8 cellular contexts compared by ENCODE assay signal in genomic region chr1:94246692-94247145, GRCh38. TPM values are rescaled to one million over a fixed set of nuclear protein-coding genes. Genes with fewer than 3 reads are reported as not detected.
A peak's percentile ranks its signal among the peaks of the same experiment; 100 is the strongest.
DNase-seq lines count a peak whose midpoint lies in the region; TF ChIP-seq lines count a peak whose summit lies in the region.

No MANE protein-coding gene starts in this region.

- H3K9me3 ChIP-seq in AG04450 (ENCODE audit: control insufficient read depth, insufficient read depth, low read length) = no peaks in the 10 kb centered on the region
- H3K9me3 ChIP-seq in muscle layer of colon (ENCODE audit: low read length) = peaks cover 3% of the 10 kb centered on the region

- DNase-seq in AG04450 (ENCODE audit: low read depth, low spot score) (no peak), HuH-7 (ENCODE audit: low spot score) (peak; percentile 50), dorsolateral prefrontal cortex (peak in 1 of 10 donors; percentile 17), NCI-H1048 (lab: John Stamatoyannopoulos, UW) (no peak), OCI-M2 (lab: John Stamatoyannopoulos, UW; ENCODE audit: unreplicated experiment) (no peak), GDM1 (lab: John Stamatoyannopoulos, UW) (no peak), nucleus accumbens (lab: John Stamatoyannopoulos, UW) (no peak)

- H3K27ac ChIP-seq in AG04450 (ENCODE audit: low read depth, low read length) (no peak overlapping the region), dorsolateral prefrontal cortex (peak overlapping the region in 45 of 59 donors; percentile 23 to 88 (median 65)), muscle layer of colon (ENCODE audit: low read depth, low read length) (no peak overlapping the region)

- H3K4me3 ChIP-seq in AG04450 (ENCODE audit: low read depth, low read length) = peak overlapping the region; percentile 72
- peak overlapping the region; percentile 23 to 76 (median 56) for H3K4me3 ChIP-seq in dorsolateral prefrontal cortex
- peak overlapping the region; percentile 54 to 68 for H3K4me3 ChIP-seq in muscle layer of colon (ENCODE audit: low read depth in 1 of 2, low read length in 2 of 2)

- H3K9ac ChIP-seq in muscle layer of colon (ENCODE audit: low read length) = no peak overlapping the region

- TF ChIP-seq CTCF in AG04450 (IDR thresholded peaks at IDR 0.05; ENCODE audit: low read depth, low read length) = no peak
- TF ChIP-seq CTCF in dorsolateral prefrontal cortex (IDR thresholded peaks at IDR 0.05 in 54 of 56, conservative IDR thresholded peaks at IDR 0.05 in 2 of 56; ENCODE audit: low read depth in 1 of 56, partially characterized antibody in 56 of 56) = no peak

- H3K36me3 ChIP-seq in muscle layer of colon (ENCODE audit: insufficient read depth, low read length) = no peaks in the 10 kb centered on the region

- intact Hi-C loops in dorsolateral prefrontal cortex (cut with DNase I) = no loop called here

- POLR2A ChIA-PET in AG04450 (lab: Yijun Ruan, JAX) = interaction anchor here (0.7 kb wide), 1 partner anchor 1167 kb away, joined by 3 read pairs; the partner anchor contains the start of gene MTF2

- CTCF ChIA-PET in AG04450 (lab: Charles Lee) = interaction anchor here (0.8 kb wide), 1 partner anchor 221 kb away, joined by 3 read pairs; no protein-coding TSS in a partner anchor

- H3K4me1 ChIP-seq in muscle layer of colon (ENCODE audit: insufficient read depth, low read length) = no peaks in the 10 kb centered on the region

- H3K27me3 ChIP-seq in AG04450 (ENCODE audit: control insufficient read depth, insufficient read depth, low read length) (no peaks in the 10 kb centered on the region), dorsolateral prefrontal cortex (peaks cover 0 to 48% (median 10%) of the 10 kb centered on the region in 45 donors), muscle layer of colon (ENCODE audit: control insufficient read depth in 1 of 2, insufficient read depth in 2 of 2, low read length in 2 of 2) (peaks cover 0 to 9% of the 10 kb centered on the region in 2 donors)

RNA-seq across cellular contexts. Expression of gene ARHGAP29, which starts 9.3 kb away (rescaled TPM):
- 21.3 and 30.4 TPM in 2 replicates for polyA plus RNA-seq in AG04450 (2011; rRNA removed)
- polyA minus RNA-seq in AG04450 (2011; rRNA and poly(A)+ RNA removed) = 19.9 and 30.5 TPM in 2 replicates
- 10 to 100 TPM; 12.1 to 54.8 (median 21.8) TPM for total RNA-seq in dorsolateral prefrontal cortex

Comparison
In these comparisons a context has a peak if more than half of its experiments do, and no peak if none do; other contexts are left out.
1. H3K27ac ChIP-seq: peak in dorsolateral prefrontal cortex (45 of 59); none in AG04450 (single experiment) and muscle layer of colon (single experiment).
2. Peak in every context shown above with its lines, with median percentiles within 50 percentile points of each other: H3K4me3 ChIP-seq.